9 cellular contexts compared by ENCODE assay signal in the genomic region with DNA sequence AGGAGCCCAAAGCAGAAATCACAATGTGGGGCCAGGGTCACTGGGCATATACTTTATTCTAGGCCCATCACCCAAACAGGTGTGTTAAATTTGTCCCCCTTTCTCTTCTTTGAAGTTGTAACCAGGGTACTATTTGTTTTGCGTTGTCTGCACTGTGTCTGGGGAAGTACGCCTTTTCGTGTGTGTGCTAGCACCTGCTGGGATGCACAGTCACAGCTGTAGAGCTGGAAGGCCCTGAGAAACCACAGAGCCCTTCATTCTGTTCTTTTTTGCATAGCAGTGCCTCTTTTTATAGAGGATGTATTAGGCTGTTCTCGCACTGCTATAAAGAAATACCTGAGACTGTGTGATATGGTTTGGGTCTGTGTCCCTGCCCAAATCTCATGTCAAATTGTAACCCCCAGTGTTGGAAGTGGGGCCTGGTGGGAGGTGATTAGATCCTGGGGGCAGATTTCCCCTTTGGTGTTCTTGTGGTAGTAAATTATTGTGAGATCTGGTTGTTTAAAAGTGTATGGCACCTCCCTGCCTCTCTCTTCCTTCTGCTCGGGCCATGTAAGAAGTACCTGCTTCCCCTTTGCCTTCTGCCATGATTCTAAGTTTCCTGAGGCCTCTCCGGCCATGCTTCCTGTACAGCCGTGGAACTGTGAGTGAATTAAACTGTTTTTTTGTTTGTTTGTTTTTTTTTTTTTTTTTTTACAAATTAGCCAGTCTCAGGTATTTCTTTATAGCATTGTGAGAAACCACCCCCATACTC. TPM values are rescaled to one million over a fixed set of nuclear protein-coding genes. Genes with fewer than 3 reads are reported as not detected.
DNase-seq lines count a peak whose midpoint lies in the region; ATAC-seq, FAIRE-seq and TF ChIP-seq lines count a peak whose summit lies in the region.
"Had no signal": no experiment of that assay in that cellular context is flagged by ENCODE, and none has a peak within 500 bp of the region (broad histone marks: within the 10 kb centered on the region; RNA-seq: fewer than 3 reads in every experiment).

No MANE protein-coding gene starts in this region.

- no peak for TF ChIP-seq EP300 in suprapubic skin (IDR thresholded peaks at IDR 0.05)

- no peak for TF ChIP-seq CTCF in suprapubic skin (IDR thresholded peaks at IDR 0.05)

- WGBS in suprapubic skin, result 89% methylated on average over 7 of the region's 7 CpGs

- no peaks in the 10 kb centered on the region for H3K4me1 ChIP-seq in suprapubic skin

- no peak overlapping the region for H3K27ac ChIP-seq in suprapubic skin

- no peaks in the 10 kb centered on the region for H3K27me3 ChIP-seq in suprapubic skin

- ATAC-seq in GM21381 (IDR thresholded peaks at IDR 0.05; ENCODE audit: unreplicated experiment) (peak; percentile 94), HG03342 (IDR thresholded peaks at IDR 0.05; ENCODE audit: unreplicated experiment) (peak; percentile 95), esophagus mucosa (peak; percentile 44)

- no peak overlapping the region for H3K4me3 ChIP-seq in suprapubic skin

- TF ChIP-seq POLR2A in suprapubic skin (IDR thresholded peaks at IDR 0.05), result no peak

- DNase-seq in GM18507 (ENCODE audit: extremely low spot score, insufficient read length, low read depth) (peak; percentile 33), putamen (ENCODE audit: low spot score) (no peak), EL (no peak), suprapubic skin (ENCODE audit: low spot score in 2 of 2) (no peak), NOMO-1 treated with DMSO at 0.1 percent for 48 hours (lab: John Stamatoyannopoulos, UW; ENCODE audit: unreplicated experiment) (no peak)
- DNase-seq: NCI-H774 had no signal

- H3K36me3 ChIP-seq in suprapubic skin, result peaks cover 19% of the 10 kb centered on the region

- H3K9me3 ChIP-seq in suprapubic skin, result no peaks in the 10 kb centered on the region

- peak; percentile 96 for FAIRE-seq in GM18507 (lab: Jason Lieb, UNC)

RNA-seq across cellular contexts. Expression of gene SEC61B, which starts 14.0 kb away (rescaled TPM):
- total RNA-seq in esophagus mucosa (75.8 TPM), suprapubic skin (100 to 1,000 TPM in 1 of 4 donors, 10 to 100 TPM in 3; 66.5 to 134 (median 84.9) TPM)

RNA-seq across cellular contexts. Expression of gene ALG2, which starts 14.3 kb away (rescaled TPM):
- total RNA-seq in esophagus mucosa, result 12.2 TPM
- total RNA-seq in suprapubic skin, result 10 to 100 TPM; 26.4 to 33.0 (median 31.5) TPM

Comparison
In these comparisons a context has a peak if more than half of its experiments do, and no peak if none do; other contexts are left out.
1. ATAC-seq: peak in every context shown above with its lines; median percentile 95 in HG03342; 94 in GM21381; 44 in esophagus mucosa.